ENCODE assay signal across 7 cellular contexts in genomic region chr11:81869337-81870065, GRCh38.
DNase-seq lines count a peak whose midpoint lies in the region; ATAC-seq lines count a peak whose summit lies in the region.

No MANE protein-coding gene starts in this region.

- peak; percentile 67 for DNase-seq in activated CD4-positive, CD25-positive, alpha-beta regulatory T cell treated with anti-CD3 and anti-CD28 coated beads, Interleukin-2, amount 50 U/mL, for 72 hours
- peak; percentile 16 for DNase-seq in epithelial cell of prostate (ENCODE audit: low read depth, low spot score)
- peak; percentile 78 for DNase-seq in stimulated activated naive CD4-positive, alpha-beta T cell treated with Interleukin-2 at 50 U/mL for 16 hours (lab: John Stamatoyannopoulos, UW)
- DNase-seq in amniotic stem cell (lab: John Stamatoyannopoulos, UW), result no peak
- no peak for DNase-seq in NCI-H187 treated with DMSO at 0.1 percent for 48 hours (lab: John Stamatoyannopoulos, UW)

- H3K27ac ChIP-seq in epithelial cell of prostate, result no peak overlapping the region

- ATAC-seq in GM19463 (IDR thresholded peaks at IDR 0.05; ENCODE audit: unreplicated experiment) (peak; percentile 85), HG03457 (IDR thresholded peaks at IDR 0.05; ENCODE audit: unreplicated experiment) (peak; percentile 89)

Comparison
In these comparisons a context has a peak if more than half of its experiments do, and no peak if none do; other contexts are left out.
1. DNase-seq: peak in activated CD4-positive, CD25-positive, alpha-beta regulatory T cell treated with anti-CD3 and anti-CD28 coated beads, Interleukin-2, amount 50 U/mL, for 72 hours (single experiment), epithelial cell of prostate (single experiment) and stimulated activated naive CD4-positive, alpha-beta T cell treated with Interleukin-2 at 50 U/mL for 16 hours (single experiment); none in amniotic stem cell (single experiment) and NCI-H187 treated with DMSO at 0.1 percent for 48 hours (single experiment).